14 cellular contexts compared by ENCODE assay signal in the genomic region with DNA sequence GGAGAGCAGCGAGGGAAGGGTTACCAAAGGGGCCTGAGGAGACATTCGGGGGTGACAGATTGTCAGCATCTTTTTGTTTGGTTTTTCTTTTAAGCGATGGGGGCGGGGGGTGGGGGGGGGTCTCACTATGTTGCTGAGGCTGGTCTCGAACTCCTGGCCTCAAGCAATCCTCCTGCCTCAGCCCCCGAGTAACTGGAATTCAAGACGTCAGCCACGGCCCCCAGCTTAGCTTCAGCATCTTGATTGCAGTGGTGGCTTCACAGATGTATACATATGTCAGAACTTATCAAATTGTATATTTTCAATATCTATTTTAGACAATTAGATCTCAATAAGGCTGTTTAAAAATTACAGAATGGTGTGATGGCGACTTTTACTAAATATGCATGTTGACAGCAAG. TPM values are rescaled to one million over a fixed set of nuclear protein-coding genes. Genes with fewer than 3 reads are reported as not detected.
DNase-seq lines count a peak whose midpoint lies in the region; ATAC-seq and TF ChIP-seq lines count a peak whose summit lies in the region.
"Had no signal": no experiment of that assay in that cellular context is flagged by ENCODE, and none has a peak within 500 bp of the region (broad histone marks: within the 10 kb centered on the region; RNA-seq: fewer than 3 reads in every experiment).

No MANE protein-coding gene starts in this region.

- no peaks in the 10 kb centered on the region for H3K9me2 ChIP-seq in OCI-LY7 (ENCODE audit: insufficient read depth, low read length)

- CTCF ChIA-PET in activated CD4-positive, alpha-beta T cell treated with anti-CD3 and anti-CD28 coated beads for 36 hours (lab: Charles Lee), result interaction anchor here (0.5 to 1.6 kb wide), 5 partner anchors 14 to 789 kb away, joined by 3 to 5 read pairs (median 4); no protein-coding TSS in a partner anchor
- CTCF ChIA-PET in OCI-LY7 (lab: Charles Lee; ENCODE audit: unreplicated experiment), result no interaction called here

- peak overlapping the region; percentile 95 for H3K27ac Mint-ChIP-seq in activated CD4-positive, alpha-beta T cell treated with anti-CD3 and anti-CD28 coated beads for 36 hours
- H3K27ac Mint-ChIP-seq in stimulated activated effector memory CD8-positive, alpha-beta T cell treated with anti-CD3 and anti-CD28 coated beads, Interleukin-12 subunit alpha, Interleukin-12 subunit beta, amount 100 ng/mL, for 72 hours, result peak overlapping the region; percentile 96
- H3K27ac Mint-ChIP-seq: HFFc6 had no signal

- no peaks in the 10 kb centered on the region for H3K36me3 ChIP-seq in OCI-LY7 (ENCODE audit: insufficient read depth, low read length)
- H3K36me3 ChIP-seq: brain microvascular endothelial cell, thoracic aorta had no signal

- peaks cover 54% of the 10 kb centered on the region for H3K4me1 Mint-ChIP-seq in activated CD4-positive, alpha-beta T cell treated with anti-CD3 and anti-CD28 coated beads for 36 hours
- H3K4me1 Mint-ChIP-seq in stimulated activated effector memory CD8-positive, alpha-beta T cell treated with anti-CD3 and anti-CD28 coated beads, Interleukin-12 subunit alpha, Interleukin-12 subunit beta, amount 100 ng/mL, for 72 hours, result peaks cover 40% of the 10 kb centered on the region

- no peak for DNase-seq in activated CD4-positive, alpha-beta T cell treated with anti-CD3 and anti-CD28 coated beads for 36 hours
- DNase-seq in activated CD4-positive, alpha-beta T cell treated with anti-CD3 and anti-CD28 coated beads for 4 hours, result no peak
- DNase-seq in OCI-LY7 (ENCODE audit: low spot score), result no peak
- no peak for DNase-seq in dorsolateral prefrontal cortex
- DNase-seq in stimulated activated effector memory CD8-positive, alpha-beta T cell treated with anti-CD3 and anti-CD28 coated beads, Interleukin-12 subunit alpha, Interleukin-12 subunit beta, amount 100 ng/mL, for 72 hours (ENCODE audit: low spot score in 2 of 2), result no peak
- DNase-seq in GM20000 (ENCODE audit: low spot score), result no peak
- no peak for DNase-seq in NCI-H1436 treated with DMSO at 0.1 percent for 48 hours (lab: John Stamatoyannopoulos, UW)
- DNase-seq: 8988T, brain microvascular endothelial cell, HFFc6, mesenchymal stem cell had no signal

- no peaks in the 10 kb centered on the region for H3K9me3 ChIP-seq in OCI-LY7 (ENCODE audit: low read length)
- H3K9me3 ChIP-seq: thoracic aorta had no signal

- H3K4me3 Mint-ChIP-seq in activated CD4-positive, alpha-beta T cell treated with anti-CD3 and anti-CD28 coated beads for 36 hours, result peak overlapping the region; percentile 37
- peak overlapping the region; percentile 73 for H3K4me3 Mint-ChIP-seq in stimulated activated effector memory CD8-positive, alpha-beta T cell treated with anti-CD3 and anti-CD28 coated beads, Interleukin-12 subunit alpha, Interleukin-12 subunit beta, amount 100 ng/mL, for 72 hours
- H3K4me3 Mint-ChIP-seq: HFFc6 had no signal

- no peak for ATAC-seq in activated CD4-positive, alpha-beta T cell treated with anti-CD3 and anti-CD28 coated beads for 36 hours
- ATAC-seq in stimulated activated effector memory CD8-positive, alpha-beta T cell treated with anti-CD3 and anti-CD28 coated beads, Interleukin-12 subunit alpha, Interleukin-12 subunit beta, amount 100 ng/mL, for 72 hours, result no peak
- ATAC-seq in GM19455 (IDR thresholded peaks at IDR 0.05; ENCODE audit: unreplicated experiment), result no peak

- peak overlapping the region; percentile 70; the same call in 1 of the 2 replicates for H2AFZ ChIP-seq in OCI-LY7 (ENCODE audit: low read length)

- H3K27ac ChIP-seq in OCI-LY7 (ENCODE audit: low read depth, low read length, poor library complexity, severe bottlenecking) (peak overlapping the region; percentile 53), dorsolateral prefrontal cortex (peak overlapping the region in 52 of 59 donors; percentile 51 to 90 (median 83))
- H3K27ac ChIP-seq: brain microvascular endothelial cell, thoracic aorta had no signal

- POLR2A ChIA-PET in activated CD4-positive, alpha-beta T cell treated with anti-CD3 and anti-CD28 coated beads for 36 hours (lab: Charles Lee), result interaction anchor here (0.9 kb wide), 1 partner anchor 102 kb away, joined by 3 read pairs; no protein-coding TSS in a partner anchor
- POLR2A ChIA-PET in OCI-LY7 (lab: Charles Lee), result interaction anchor here (3.1 kb wide), 1 partner anchor 107 kb away, joined by 11 read pairs; no protein-coding TSS in a partner anchor

- H3K27me3 ChIP-seq in dorsolateral prefrontal cortex, result no peaks in the 10 kb centered on the region
- H3K27me3 ChIP-seq: brain microvascular endothelial cell had no signal

- no peaks in the 10 kb centered on the region for H4K20me1 ChIP-seq in OCI-LY7 (ENCODE audit: insufficient read depth, low read length)

- H3K4me1 ChIP-seq in OCI-LY7 (ENCODE audit: insufficient read depth, low read length, poor library complexity, severe bottlenecking), result peaks cover 21% of the 10 kb centered on the region

- peak overlapping the region; percentile 5 for H3K4me3 ChIP-seq in OCI-LY7 (ENCODE audit: low read depth, low read length, poor library complexity, severe bottlenecking)
- H3K4me3 ChIP-seq in dorsolateral prefrontal cortex, result peak overlapping the region in 17 of 59 donors; percentile 11 to 58 (median 45)
- H3K4me3 ChIP-seq: thoracic aorta had no signal

- intact Hi-C loops in activated CD4-positive, alpha-beta T cell treated with anti-CD3 and anti-CD28 coated beads for 36 hours (cut with DNase I, micrococcal nuclease), result loop anchor here in 1 of 2 experiments (5.0 kb wide), 1 partner anchor 68 kb away; no protein-coding TSS in a partner anchor
- intact Hi-C loops in OCI-LY7 (cut with micrococcal nuclease; ENCODE audit: unreplicated experiment) (no loop called here), dorsolateral prefrontal cortex (cut with DNase I) (no loop called here)

- peak overlapping the region; percentile 52 for H3K4me2 ChIP-seq in OCI-LY7 (ENCODE audit: low read length)

- no peaks in the 10 kb centered on the region for H3K79me2 ChIP-seq in OCI-LY7 (ENCODE audit: insufficient read depth, low read depth, low read length)

- no peaks in the 10 kb centered on the region for H3K9me3 Mint-ChIP-seq in activated CD4-positive, alpha-beta T cell treated with anti-CD3 and anti-CD28 coated beads for 36 hours (ENCODE audit: low read depth)
- H3K9me3 Mint-ChIP-seq in stimulated activated effector memory CD8-positive, alpha-beta T cell treated with anti-CD3 and anti-CD28 coated beads, Interleukin-12 subunit alpha, Interleukin-12 subunit beta, amount 100 ng/mL, for 72 hours, result no peaks in the 10 kb centered on the region
- H3K9me3 Mint-ChIP-seq: HFFc6 had no signal

- no peaks in the 10 kb centered on the region for H3K27me3 Mint-ChIP-seq in activated CD4-positive, alpha-beta T cell treated with anti-CD3 and anti-CD28 coated beads for 36 hours

- no TSS peak for BruUV-seq in OCI-LY7 (replicated peaks; lab: Mats Ljungman, UMichigan)

- no peaks in the 10 kb centered on the region for H3K36me3 Mint-ChIP-seq in activated CD4-positive, alpha-beta T cell treated with anti-CD3 and anti-CD28 coated beads for 36 hours (ENCODE audit: low read depth)
- peaks cover 28% of the 10 kb centered on the region for H3K36me3 Mint-ChIP-seq in stimulated activated effector memory CD8-positive, alpha-beta T cell treated with anti-CD3 and anti-CD28 coated beads, Interleukin-12 subunit alpha, Interleukin-12 subunit beta, amount 100 ng/mL, for 72 hours

- no peak for TF ChIP-seq CTCF in OCI-LY7 (conservative IDR thresholded peaks at IDR 0.05; ENCODE audit: low read length)
- no peak for TF ChIP-seq CTCF in dorsolateral prefrontal cortex (IDR thresholded peaks at IDR 0.05 in 54 of 56, conservative IDR thresholded peaks at IDR 0.05 in 2 of 56; ENCODE audit: low read depth in 1 of 56, partially characterized antibody in 56 of 56)
- no peak for TF ChIP-seq CTCF in GM20000 (IDR thresholded peaks at IDR 0.05; ENCODE audit: extremely low read depth, missing control alignments)

RNA-seq across cellular contexts. Expression of gene ZDHHC19, which starts 30.9 kb away (rescaled TPM):
- total RNA-seq in activated CD4-positive, alpha-beta T cell treated with anti-CD3 and anti-CD28 coated beads for 36 hours, result not detected
- not detected in 2 replicates for total RNA-seq in OCI-LY7 (2014; rRNA removed; shearing (Covaris generic))
- not detected in 2 replicates for total RNA-seq in OCI-LY7 (2022)
- 1 to 10 TPM in 71 of 120 experiments, under 1 TPM in 24, not detected in 25; 0.36 to 8.5 (median 1.4) TPM for total RNA-seq in dorsolateral prefrontal cortex
- total RNA-seq: HFFc6, renal cortical epithelial cell had no signal

RNA-seq across cellular contexts. Expression of gene SLC51A, which starts 36.0 kb away (rescaled TPM):
- not detected for total RNA-seq in activated CD4-positive, alpha-beta T cell treated with anti-CD3 and anti-CD28 coated beads for 36 hours
- total RNA-seq in OCI-LY7 (2014; rRNA removed; shearing (Covaris generic)), result not detected in 2 replicates
- total RNA-seq in OCI-LY7 (2022) (not detected in 2 replicates), dorsolateral prefrontal cortex (1 to 10 TPM in 21 of 120 experiments, under 1 TPM in 16, not detected in 83; 0.48 to 3.3 (median 1.0) TPM)
- total RNA-seq: HFFc6, renal cortical epithelial cell, thoracic aorta had no signal
